Comparison of ENCODE assay signal across 1 cellular context in genomic region chr3:152719264-152719663, GRCh38.
TF ChIP-seq lines count a peak whose summit lies in the region.

No MANE protein-coding gene starts in this region.

TF ChIP-seq in HCT116, 20 proteins besides CTCF, POLR2A, EP300 and RAD21 (continued from another document):
- TF ChIP-seq REST (IDR thresholded peaks at IDR 0.05; ENCODE audit: low read depth) (no peak), SIN3A (IDR thresholded peaks at IDR 0.05; ENCODE audit: low read depth) (no peak), POLR2AphosphoS5 (IDR thresholded peaks at IDR 0.05; ENCODE audit: low read depth, low read length) (no peak), FOSL1 (IDR thresholded peaks at IDR 0.05; ENCODE audit: low read depth) (peak; percentile 65)
